Comparison of ENCODE assay signal across 9 cellular contexts in genomic region chr7:44977304-44977858, GRCh38. TPM values are rescaled to one million over a fixed set of nuclear protein-coding genes. Genes with fewer than 3 reads are reported as not detected.
A peak's percentile ranks its signal among the peaks of the same experiment; 100 is the strongest.
DNase-seq lines count a peak whose midpoint lies in the region; ATAC-seq, FAIRE-seq and TF ChIP-seq lines count a peak whose summit lies in the region.
"Had no signal": no experiment of that assay in that cellular context is flagged by ENCODE, and none has a peak within 500 bp of the region (broad histone marks: within the 10 kb centered on the region; RNA-seq: fewer than 3 reads in every experiment).

No MANE protein-coding gene starts in this region.

- no peak for FAIRE-seq in bronchial epithelial cell (lab: Jason Lieb, UNC)

- TF ChIP-seq CTCF in activated B cell treated with CpG ODN at 0.5 μM for 24 hours (IDR thresholded peaks at IDR 0.05) (no peak), bronchial epithelial cell (IDR thresholded peaks at IDR 0.05; ENCODE audit: insufficient read depth, low read length, severe bottlenecking) (no peak), neural progenitor cell (IDR thresholded peaks at IDR 0.05) (no peak)

- ATAC-seq in GM18511 (IDR thresholded peaks at IDR 0.05; ENCODE audit: unreplicated experiment) (peak; percentile 12), activated B cell treated with CpG ODN at 0.5 μM for 24 hours (ENCODE audit: low read depth) (peak; percentile 7), GM21360 (IDR thresholded peaks at IDR 0.05; ENCODE audit: unreplicated experiment) (no peak), GM21723 (IDR thresholded peaks at IDR 0.05; ENCODE audit: unreplicated experiment) (no peak)

- H4K20me1 ChIP-seq in neural progenitor cell (ENCODE audit: low read depth), result no peaks in the 10 kb centered on the region

- H3K4me1 ChIP-seq in neural progenitor cell, result no peaks in the 10 kb centered on the region
- H3K4me1 ChIP-seq: SJCRH30 had no signal

- intact Hi-C loops in activated B cell treated with CpG ODN at 0.5 μM for 24 hours (cut with micrococcal nuclease), result loop anchor here (1.0 kb wide), 1 partner anchor 9 kb away; no protein-coding TSS in a partner anchor

- H3K9me3 Mint-ChIP-seq in activated B cell treated with CpG ODN at 0.5 μM for 24 hours (no peaks in the 10 kb centered on the region), neural progenitor cell (no peaks in the 10 kb centered on the region)

- no peak overlapping the region for H3K27ac ChIP-seq in neural progenitor cell
- H3K27ac ChIP-seq: SJCRH30 had no signal

- H3K9ac ChIP-seq in neural progenitor cell, result no peak overlapping the region

- peaks cover 9% of the 10 kb centered on the region for H3F3A ChIP-seq in neural progenitor cell (ENCODE audit: low read depth)

- H3K4me1 Mint-ChIP-seq in activated B cell treated with CpG ODN at 0.5 μM for 24 hours (peaks cover 64% of the 10 kb centered on the region), neural progenitor cell (no peaks in the 10 kb centered on the region)

- peaks cover 60% of the 10 kb centered on the region for H3K36me3 Mint-ChIP-seq in activated B cell treated with CpG ODN at 0.5 μM for 24 hours (ENCODE audit: low read depth)
- peaks cover 7% of the 10 kb centered on the region for H3K36me3 Mint-ChIP-seq in neural progenitor cell

- peak overlapping the region; percentile 92 for H3K27ac Mint-ChIP-seq in activated B cell treated with CpG ODN at 0.5 μM for 24 hours
- no peak overlapping the region for H3K27ac Mint-ChIP-seq in neural progenitor cell

- no peak overlapping the region for H2AFZ ChIP-seq in neural progenitor cell (replicated peaks)

- H3K4me3 Mint-ChIP-seq in activated B cell treated with CpG ODN at 0.5 μM for 24 hours (peak overlapping the region; percentile 92), neural progenitor cell (no peak overlapping the region)

- H3K79me2 ChIP-seq in neural progenitor cell (ENCODE audit: low read depth), result no peaks in the 10 kb centered on the region

- H3K27me3 Mint-ChIP-seq in activated B cell treated with CpG ODN at 0.5 μM for 24 hours (no peaks in the 10 kb centered on the region), neural progenitor cell (ENCODE audit: insufficient read depth, low read depth) (no peaks in the 10 kb centered on the region)

- H3K9me3 ChIP-seq in neural progenitor cell (ENCODE audit: low read depth), result no peaks in the 10 kb centered on the region
- H3K9me3 ChIP-seq: SJCRH30 had no signal

- CTCF ChIA-PET in activated B cell treated with CpG ODN at 0.5 μM for 24 hours (lab: Charles Lee), result no interaction called here

- H3K27me3 ChIP-seq in bronchial epithelial cell (ENCODE audit: control insufficient read depth, insufficient read depth, low read length) (no peaks in the 10 kb centered on the region), neural progenitor cell (no peaks in the 10 kb centered on the region)
- H3K27me3 ChIP-seq: SJCRH30 had no signal

- H3K4me2 ChIP-seq in neural progenitor cell, result no peak overlapping the region

- no peak overlapping the region for H3K4me3 ChIP-seq in bronchial epithelial cell (ENCODE audit: low read depth, low read length)
- H3K4me3 ChIP-seq in neural progenitor cell, result no peak overlapping the region
- H3K4me3 ChIP-seq: SJCRH30 had no signal

- POLR2A ChIA-PET in activated B cell treated with CpG ODN at 0.5 μM for 24 hours (lab: Charles Lee), result interaction anchor here (0.8 to 13.0 kb wide), 9 partner anchors 9 to 404 kb away, joined by 3 to 325 read pairs (median 4); partner anchors contain the start of genes CCM2, DDX56, PURB and TBRG4

- DNase-seq in activated B cell treated with CpG ODN at 0.5 μM for 24 hours (no peak), bronchial epithelial cell (ENCODE audit: low read depth) (peak; percentile 27), neural progenitor cell (ENCODE audit: low spot score) (no peak), Ammon's horn (ENCODE audit: low spot score) (no peak)
- peak; percentile 70 to 81 for DNase-seq in stimulated activated CD8-positive, alpha-beta memory T cell treated with anti-CD3 and anti-CD28 coated beads, Interleukin-2, amount 100 ng/mL, for 48 hours (ENCODE audit: low read depth in 2 of 2)
- DNase-seq: SJCRH30 had no signal

- H3K36me3 ChIP-seq in bronchial epithelial cell (ENCODE audit: control insufficient read depth, insufficient read depth, low read length) (peaks cover 1% of the 10 kb centered on the region), neural progenitor cell (no peaks in the 10 kb centered on the region)

RNA-seq across cellular contexts. Expression of gene MYO1G, which starts 1.4 kb away (rescaled TPM):
- total RNA-seq in activated B cell treated with CpG ODN at 0.5 μM for 24 hours, result 143 and 154 TPM in 2 replicates
- 0.13 and 0.26 TPM in 2 replicates for total RNA-seq in bronchial epithelial cell
- total RNA-seq in neural progenitor cell (ENCODE audit: low replicate concordance), result 0.03 TPM in 1 of 2 replicates, not detected in the other

RNA-seq across cellular contexts. Expression of gene CCM2, which starts 22.6 kb away (rescaled TPM):
- total RNA-seq in activated B cell treated with CpG ODN at 0.5 μM for 24 hours (83.8 and 89.0 TPM in 2 replicates), bronchial epithelial cell (45.0 and 49.9 TPM in 2 replicates), neural progenitor cell (ENCODE audit: low replicate concordance) (21.8 and 37.5 TPM in 2 replicates)

Comparison
In these comparisons a context has a peak if more than half of its experiments do, and no peak if none do; other contexts are left out.
1. ATAC-seq: peak in GM18511 (single experiment) and activated B cell treated with CpG ODN at 0.5 μM for 24 hours (single experiment); none in GM21360 (single experiment) and GM21723 (single experiment).
2. DNase-seq: peak in bronchial epithelial cell (single experiment) and stimulated activated CD8-positive, alpha-beta memory T cell treated with anti-CD3 and anti-CD28 coated beads, Interleukin-2, amount 100 ng/mL, for 48 hours (2 of 2); none in activated B cell treated with CpG ODN at 0.5 μM for 24 hours (single experiment), neural progenitor cell (single experiment) and Ammon's horn (single experiment).
3. RNA of gene MYO1G, which starts 1.4 kb away (total RNA-seq): 143 to 154 TPM in activated B cell treated with CpG ODN at 0.5 μM for 24 hours; 0.13 to 0.26 TPM in bronchial epithelial cell and 0.03 TPM in neural progenitor cell; every median in the first group is over 100 times any median in the second.